Comparison of ENCODE assay signal across 14 cellular contexts in the genomic region with DNA sequence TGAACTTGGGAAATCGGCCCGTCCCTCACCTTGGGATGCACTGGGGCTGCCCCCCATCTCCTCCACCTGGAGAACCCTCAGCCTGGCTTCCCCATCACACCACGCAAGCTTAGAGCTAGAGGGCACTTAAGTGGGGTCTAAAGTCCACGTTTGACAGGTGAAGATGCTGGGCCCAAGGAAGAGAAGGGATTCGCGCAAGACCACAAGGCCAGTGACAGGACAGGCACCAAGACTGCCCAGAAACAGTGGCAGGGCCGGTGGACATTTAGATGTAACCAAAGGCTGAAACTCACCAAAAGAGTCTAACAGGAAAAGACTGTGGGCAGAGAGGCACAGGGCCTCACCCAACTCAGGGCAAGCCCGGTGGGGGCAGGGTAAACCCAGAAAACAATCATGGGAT.
DNase-seq lines count a peak whose midpoint lies in the region; ATAC-seq and TF ChIP-seq lines count a peak whose summit lies in the region.
"Had no signal": no experiment of that assay in that cellular context is flagged by ENCODE, and none has a peak within 500 bp of the region (broad histone marks: within the 10 kb centered on the region; RNA-seq: fewer than 3 reads in every experiment).

No MANE protein-coding gene starts in this region.

- peak overlapping the region; percentile 53 for H3K27ac Mint-ChIP-seq in T-helper 2 cell treated with Interferon-gamma antibody and Interleukin-4, amounts not matched to agents 5 μg/mL and 100 μg/mL, for 36 hours
- H3K27ac Mint-ChIP-seq in glutamatergic neuron (ENCODE audit: unreplicated experiment) (peak overlapping the region; percentile 55), osteocyte (ENCODE audit: unreplicated experiment) (no peak overlapping the region)

- H3K4me1 Mint-ChIP-seq in T-helper 2 cell treated with Interferon-gamma antibody and Interleukin-4, amounts not matched to agents 5 μg/mL and 100 μg/mL, for 36 hours (ENCODE audit: low read depth), result peaks cover 10% of the 10 kb centered on the region
- H3K4me1 Mint-ChIP-seq in glutamatergic neuron (ENCODE audit: low read depth, unreplicated experiment) (peaks cover 47% of the 10 kb centered on the region), osteocyte (ENCODE audit: unreplicated experiment) (peaks cover 4% of the 10 kb centered on the region)

- no peaks in the 10 kb centered on the region for H3K9me3 Mint-ChIP-seq in T-helper 2 cell treated with Interferon-gamma antibody and Interleukin-4, amounts not matched to agents 5 μg/mL and 100 μg/mL, for 36 hours
- H3K9me3 Mint-ChIP-seq in glutamatergic neuron (ENCODE audit: unreplicated experiment), result peaks cover 20% of the 10 kb centered on the region
- no peaks in the 10 kb centered on the region for H3K9me3 Mint-ChIP-seq in osteocyte (ENCODE audit: unreplicated experiment)

- ATAC-seq in GM19023 (IDR thresholded peaks at IDR 0.05; ENCODE audit: unreplicated experiment), result no peak
- ATAC-seq in HG02763 (IDR thresholded peaks at IDR 0.05; ENCODE audit: unreplicated experiment), result no peak
- ATAC-seq: K562, Panc1 had no signal

- TF ChIP-seq CTCF in glutamatergic neuron (IDR thresholded peaks at IDR 0.05; ENCODE audit: partially characterized antibody, unreplicated experiment), result no peak
- no peak for TF ChIP-seq CTCF in osteocyte (IDR thresholded peaks at IDR 0.05)

- no peak overlapping the region for H3K4me3 Mint-ChIP-seq in T-helper 2 cell treated with Interferon-gamma antibody and Interleukin-4, amounts not matched to agents 5 μg/mL and 100 μg/mL, for 36 hours
- H3K4me3 Mint-ChIP-seq in glutamatergic neuron (ENCODE audit: unreplicated experiment), result peak overlapping the region; percentile 38
- no peak overlapping the region for H3K4me3 Mint-ChIP-seq in osteocyte (ENCODE audit: unreplicated experiment)

- H3K27me3 Mint-ChIP-seq in T-helper 2 cell treated with Interferon-gamma antibody and Interleukin-4, amounts not matched to agents 5 μg/mL and 100 μg/mL, for 36 hours (ENCODE audit: low read depth), result no peaks in the 10 kb centered on the region
- peaks cover 15% of the 10 kb centered on the region for H3K27me3 Mint-ChIP-seq in glutamatergic neuron (ENCODE audit: unreplicated experiment)
- no peaks in the 10 kb centered on the region for H3K27me3 Mint-ChIP-seq in osteocyte (ENCODE audit: unreplicated experiment)

- H3K36me3 Mint-ChIP-seq in T-helper 2 cell treated with Interferon-gamma antibody and Interleukin-4, amounts not matched to agents 5 μg/mL and 100 μg/mL, for 36 hours (ENCODE audit: low read depth), result peaks cover 2% of the 10 kb centered on the region
- peaks cover 6% of the 10 kb centered on the region for H3K36me3 Mint-ChIP-seq in glutamatergic neuron (ENCODE audit: unreplicated experiment)
- peaks cover 2% of the 10 kb centered on the region for H3K36me3 Mint-ChIP-seq in osteocyte (ENCODE audit: unreplicated experiment)

- no peak for DNase-seq in T-helper 2 cell treated with Interferon-gamma antibody and Interleukin-4, amounts not matched to agents 5 μg/mL and 100 μg/mL, for 36 hours (ENCODE audit: low spot score)
- no peak for DNase-seq in T-helper 2 cell
- no peak for DNase-seq in glutamatergic neuron
- peak; percentile 64 for DNase-seq in osteocyte (ENCODE audit: extremely low spot score, unreplicated experiment)
- no peak for DNase-seq in DMS53 (lab: John Stamatoyannopoulos, UW)
- DNase-seq in activated CD8-positive, alpha-beta memory T cell treated with anti-CD3 and anti-CD28 coated beads, Interleukin-2, amount 50 U/mL, for 48 hours, result no peak
- DNase-seq: AML-193, DMS79 treated with DMSO at 0.1 percent for 48 hours, NCI-H1105, SJCRH30 had no signal
